ENCODE assay signal across 9 cellular contexts in the genomic region with DNA sequence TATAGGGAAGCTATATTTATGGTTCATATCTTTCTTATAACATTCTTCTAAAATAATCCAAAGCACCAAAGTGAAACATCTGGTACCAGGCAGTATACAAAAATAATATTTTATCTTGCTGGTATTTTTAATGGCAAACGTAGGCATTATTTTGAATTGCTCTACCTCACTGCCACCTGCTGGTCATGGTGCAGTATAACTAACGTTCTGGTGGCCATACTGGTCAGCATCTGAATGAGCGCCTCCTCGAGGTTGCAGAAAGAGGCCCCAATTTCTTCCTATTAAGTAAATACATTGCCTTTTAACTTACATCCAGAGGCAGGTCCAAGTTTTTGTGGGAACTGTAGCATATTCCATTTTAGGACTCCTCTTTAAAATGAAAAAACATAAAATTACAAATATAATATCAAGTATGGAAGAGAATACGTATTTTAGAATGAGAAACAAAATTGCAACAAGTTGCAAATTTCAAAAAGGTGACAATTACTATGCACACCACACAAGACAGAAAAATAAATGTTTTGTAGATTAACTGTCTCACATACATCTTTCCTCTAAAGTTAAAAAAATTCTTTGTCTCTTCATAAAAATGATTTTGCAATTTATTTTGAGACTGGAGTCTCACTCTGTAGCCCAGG. TPM values are rescaled to one million over a fixed set of nuclear protein-coding genes. Genes with fewer than 3 reads are reported as not detected.
A peak's percentile ranks its signal among the peaks of the same experiment; 100 is the strongest.
DNase-seq lines count a peak whose midpoint lies in the region; ATAC-seq and TF ChIP-seq lines count a peak whose summit lies in the region.
"Had no signal": no experiment of that assay in that cellular context is flagged by ENCODE, and none has a peak within 500 bp of the region (broad histone marks: within the 10 kb centered on the region; RNA-seq: fewer than 3 reads in every experiment).

No MANE protein-coding gene starts in this region.

- no peak overlapping the region for H3K27ac ChIP-seq in HL-60 (replicated peaks)

- in situ Hi-C loops in Caki2 (cut with HindIII; ENCODE audit: low pct_unique_long_range_greater_than_20kb, low sequenced_read_pairs) = no loop called here

- no peaks in the 10 kb centered on the region for H3K9me3 Mint-ChIP-seq in memory B cell

- H3K27ac Mint-ChIP-seq in memory B cell = no peak overlapping the region
- H3K27ac Mint-ChIP-seq: activated naive CD8-positive, alpha-beta T cell had no signal

- H3K4me1 Mint-ChIP-seq in memory B cell = peaks cover 3% of the 10 kb centered on the region

- H3K4me3 Mint-ChIP-seq in memory B cell = no peak overlapping the region
- H3K4me3 Mint-ChIP-seq: activated naive CD8-positive, alpha-beta T cell had no signal

- no peak overlapping the region for H3K4me3 ChIP-seq in HL-60 (replicated peaks; ENCODE audit: insufficient read depth, low read length)

- H3K27me3 ChIP-seq in HL-60 (ENCODE audit: insufficient read depth, poor library complexity, severe bottlenecking) = no peaks in the 10 kb centered on the region

- H3K27me3 Mint-ChIP-seq in memory B cell = peaks cover 7% of the 10 kb centered on the region
- H3K27me3 Mint-ChIP-seq: activated naive CD8-positive, alpha-beta T cell had no signal

- peak; percentile 56 for DNase-seq in Caki2 (ENCODE audit: low read depth)
- peak; percentile 61 to 81 for DNase-seq in HL-60 (ENCODE audit: low read depth in 1 of 2, low spot score in 1 of 2)
- peak; percentile 58 for DNase-seq in NCI-H82 treated with DMSO at 0.1 percent for 48 hours (lab: John Stamatoyannopoulos, UW; ENCODE audit: unreplicated experiment)
- DNase-seq in activated CD4-positive, alpha-beta T cell treated with anti-CD3 and anti-CD28 coated beads, Interleukin-2, amount 50 U/mL, for 48 hours = peak; percentile 63 to 74
- peak; percentile 72 for DNase-seq in effector CD4-positive, alpha-beta T cell
- DNase-seq in memory B cell (ENCODE audit: low spot score in 2 of 2) = peak; percentile 58 to 66
- peak; percentile 22 to 45 for DNase-seq in stimulated activated CD8-positive, alpha-beta memory T cell treated with anti-CD3 and anti-CD28 coated beads, Interleukin-2, amount 100 ng/mL, for 1 hour (ENCODE audit: low read depth in 2 of 2)

- peak; percentile 99 for TF ChIP-seq CTCF in HL-60 (IDR thresholded peaks at IDR 0.05; ENCODE audit: insufficient read depth, low read length)

- peak; percentile 83 for ATAC-seq in GM19467 (IDR thresholded peaks at IDR 0.05; ENCODE audit: unreplicated experiment)
- ATAC-seq in memory B cell (ENCODE audit: low read depth) = peak; percentile 89

- H3K36me3 Mint-ChIP-seq in memory B cell = no peaks in the 10 kb centered on the region
- H3K36me3 Mint-ChIP-seq: activated naive CD8-positive, alpha-beta T cell had no signal

RNA-seq across cellular contexts. Expression of a gene that starts 22.9 kb away (rescaled TPM):
- not detected in 2 replicates for total RNA-seq in Caki2 (2014; rRNA removed; shearing (Covaris generic); ENCODE audit: low replicate concordance)

RNA-seq across cellular contexts. Expression of a gene that starts 56.6 kb away (rescaled TPM):
- 244 and 266 TPM in 2 replicates for total RNA-seq in Caki2 (2014; rRNA removed; shearing (Covaris generic); ENCODE audit: low replicate concordance)
